8 cellular contexts compared by ENCODE assay signal in genomic region chr20:8073024-8073832, GRCh38. TPM values are rescaled to one million over a fixed set of nuclear protein-coding genes. Genes with fewer than 3 reads are reported as not detected.
DNase-seq lines count a peak whose midpoint lies in the region; ATAC-seq and TF ChIP-seq lines count a peak whose summit lies in the region.

No MANE protein-coding gene starts in this region.

- 0 out of 2 replicates have a peak overlapping the region, but pooled peaks have one; percentile 32 for H3K14ac ChIP-seq in IMR-90 (replicated peaks; ENCODE audit: low read depth, low read length)

- no peaks in the 10 kb centered on the region for H3K36me3 Mint-ChIP-seq in activated naive CD8-positive, alpha-beta T cell treated with anti-CD3 and anti-CD28 coated beads, Interleukin-2, amount 50 U/mL, for 24 hours (ENCODE audit: low read depth)

- H2AFZ ChIP-seq in IMR-90 (replicated peaks; ENCODE audit: low read length, poor library complexity): peak overlapping the region; percentile 67

- no peak overlapping the region for H3K18ac ChIP-seq in IMR-90 (ENCODE audit: low read depth, low read length)

- intact Hi-C loops in IMR-90 (cut with micrococcal nuclease) (no loop called here), left lung (cut with DNase I) (no loop called here), dorsolateral prefrontal cortex (cut with DNase I) (no loop called here)

- H4K8ac ChIP-seq in IMR-90 (ENCODE audit: low read depth in 2 of 2, low read length in 2 of 2): peak overlapping the region in 1 of 2 experiments; percentile 18; a peak in 3 of 4 replicates

- H2AK9ac ChIP-seq in IMR-90 (replicated peaks; ENCODE audit: low read depth, low read length, poor library complexity): no peak overlapping the region

- CTCF ChIA-PET in IMR-90 (lab: Yijun Ruan, JAX): interaction anchor here (1.2 to 1.5 kb wide), 2 partner anchors 9 to 11 kb away, joined by 4 to 5 read pairs; no protein-coding TSS in a partner anchor

- no peak overlapping the region; the same call in 1 of the 2 replicates for H2AK5ac ChIP-seq in IMR-90 (ENCODE audit: low read depth, low read length)

- peak overlapping the region; percentile 37; the same call in 1 of the 2 replicates for H2BK120ac ChIP-seq in IMR-90 (ENCODE audit: low read depth, low read length)

- H3K4me3 ChIP-seq in IMR-90 (ENCODE audit: insufficient read depth, low read depth, low read length) (no peak overlapping the region), left lung (no peak overlapping the region), dorsolateral prefrontal cortex (no peak overlapping the region), WERI-Rb-1 (ENCODE audit: low read depth, low read length) (no peak overlapping the region)

- H3K9me3 ChIP-seq in IMR-90 (ENCODE audit: control insufficient read depth, insufficient read depth, low read length): no peaks in the 10 kb centered on the region
- H3K9me3 ChIP-seq in left lung: no peaks in the 10 kb centered on the region
- no peaks in the 10 kb centered on the region for H3K9me3 ChIP-seq in WERI-Rb-1 (ENCODE audit: severe bottlenecking)

- peak overlapping the region; percentile 7; the same call in 1 of the 2 replicates for H4K91ac ChIP-seq in IMR-90 (ENCODE audit: insufficient read depth, low read depth, low read length)

- H3K79me1 ChIP-seq in IMR-90 (ENCODE audit: low read depth in 1 of 2, low read length in 2 of 2): no peaks in the 10 kb centered on the region

- H3K4ac ChIP-seq in IMR-90 (ENCODE audit: low read depth, low read length): peak overlapping the region; percentile 42; the same call in 1 of the 2 replicates

- peak overlapping the region; percentile 67 for H2BK5ac ChIP-seq in IMR-90 (ENCODE audit: low read depth, low read length, poor library complexity, severe bottlenecking)

- H4K20me1 ChIP-seq in IMR-90 (ENCODE audit: insufficient read depth, low read length): peaks cover 3% of the 10 kb centered on the region; the same call in 1 of the 2 replicates

- WGBS in IMR-90 (ENCODE audit: extremely low coverage in 2 of 2, insufficient read length in 1 of 2), 2 experiments: 0% methylated on average over 1 of the region's 5 CpGs; no CpG with 5 or more reads in 1 of the 2 experiments

- no peaks in the 10 kb centered on the region for H3K36me3 ChIP-seq in IMR-90 (ENCODE audit: control insufficient read depth, insufficient read depth, low read length)
- no peaks in the 10 kb centered on the region for H3K36me3 ChIP-seq in left lung
- no peaks in the 10 kb centered on the region for H3K36me3 ChIP-seq in WERI-Rb-1

- H2BK15ac ChIP-seq in IMR-90 (ENCODE audit: low read depth, low read length): peak overlapping the region; percentile 22; the same call in 1 of the 3 replicates

- H3K9ac ChIP-seq in IMR-90 (ENCODE audit: low read depth, low read length): no peak overlapping the region

- ATAC-seq in IMR-90 (ENCODE audit: low read depth) (peak; percentile 87), left lung (peak; percentile 56), HG02798 (IDR thresholded peaks at IDR 0.05; ENCODE audit: poor library complexity, unreplicated experiment) (no peak)
- ATAC-seq in activated naive CD8-positive, alpha-beta T cell treated with anti-CD3 and anti-CD28 coated beads, Interleukin-2, amount 50 U/mL, for 24 hours: no peak

- no peak for TF ChIP-seq RAD21 in IMR-90 (IDR thresholded peaks at IDR 0.05; ENCODE audit: low read length)

- peaks cover 11% of the 10 kb centered on the region for H3K4me1 Mint-ChIP-seq in activated naive CD8-positive, alpha-beta T cell treated with anti-CD3 and anti-CD28 coated beads, Interleukin-2, amount 50 U/mL, for 24 hours

- H3K4me2 ChIP-seq in IMR-90 (ENCODE audit: low read depth, low read length): peak overlapping the region; percentile 37; the same call in 1 of the 2 replicates

- no TSS peak for BruUV-seq in IMR-90 (replicated peaks; lab: Mats Ljungman, UMichigan)

- H3K27ac ChIP-seq in IMR-90 (ENCODE audit: insufficient read depth, low read length) (peak overlapping the region; percentile 73), left lung (peak overlapping the region in 1 of 2 donors; percentile 19), dorsolateral prefrontal cortex (no peak overlapping the region), WERI-Rb-1 (no peak overlapping the region)

- peak overlapping the region; percentile 58; the same call in 1 of the 2 replicates for H2BK20ac ChIP-seq in IMR-90 (ENCODE audit: low read depth, low read length)

- H3K27me3 ChIP-seq in IMR-90 (ENCODE audit: control insufficient read depth, insufficient read depth, low read length): no peaks in the 10 kb centered on the region; the same call in 1 of the 2 replicates
- H3K27me3 ChIP-seq in left lung: no peaks in the 10 kb centered on the region
- H3K27me3 ChIP-seq in dorsolateral prefrontal cortex: no peaks in the 10 kb centered on the region
- H3K27me3 ChIP-seq in WERI-Rb-1 (ENCODE audit: insufficient read depth, low read depth, severe bottlenecking): no peaks in the 10 kb centered on the region

- no peaks in the 10 kb centered on the region for H3K27me3 Mint-ChIP-seq in activated naive CD8-positive, alpha-beta T cell treated with anti-CD3 and anti-CD28 coated beads, Interleukin-2, amount 50 U/mL, for 24 hours

- dilution Hi-C loops in IMR-90 (cut with HindIII; ENCODE audit: low sequenced_read_pairs, unreplicated experiment): no loop called here

- H3K23ac ChIP-seq in IMR-90 (ENCODE audit: low read depth, low read length): peak overlapping the region; percentile 38; the same call in 1 of the 2 replicates

- H3K27ac Mint-ChIP-seq in activated naive CD8-positive, alpha-beta T cell treated with anti-CD3 and anti-CD28 coated beads, Interleukin-2, amount 50 U/mL, for 24 hours: peak overlapping the region; percentile 50

- DNase-seq in AML-193 (lab: John Stamatoyannopoulos, UW) (peak; percentile 94 to 96), IMR-90 (peak; percentile 90), left lung (no peak), DMS153 (lab: John Stamatoyannopoulos, UW) (no peak), dorsolateral prefrontal cortex (no peak), WERI-Rb-1 (no peak)
- DNase-seq in activated naive CD8-positive, alpha-beta T cell treated with anti-CD3 and anti-CD28 coated beads, Interleukin-2, amount 50 U/mL, for 24 hours: no peak

- 0 out of 2 replicates have a peak overlapping the region, but pooled peaks have one; percentile 16 for H3K56ac ChIP-seq in IMR-90 (ENCODE audit: extremely low read depth, insufficient read depth, low read length)

- peaks cover 2% of the 10 kb centered on the region; the same call in 1 of the 2 replicates for H3K4me1 ChIP-seq in IMR-90 (ENCODE audit: control insufficient read depth, insufficient read depth, low read length)
- no peaks in the 10 kb centered on the region for H3K4me1 ChIP-seq in left lung

- no peak for TF ChIP-seq POLR2A in IMR-90 (IDR thresholded peaks at IDR 0.05; ENCODE audit: low read depth, low read length)

- H3K9me1 ChIP-seq in IMR-90 (ENCODE audit: insufficient read depth, low read length): peaks cover 3% of the 10 kb centered on the region; the same call in 1 of the 2 replicates

- POLR2A ChIA-PET in IMR-90 (lab: Charles Lee; ENCODE audit: unreplicated experiment): no interaction called here

- no peak overlapping the region for H3K4me3 Mint-ChIP-seq in activated naive CD8-positive, alpha-beta T cell treated with anti-CD3 and anti-CD28 coated beads, Interleukin-2, amount 50 U/mL, for 24 hours

- no peak overlapping the region for H4K5ac ChIP-seq in IMR-90 (ENCODE audit: low read depth, low read length)

- H3K9me3 Mint-ChIP-seq in activated naive CD8-positive, alpha-beta T cell treated with anti-CD3 and anti-CD28 coated beads, Interleukin-2, amount 50 U/mL, for 24 hours: no peaks in the 10 kb centered on the region

- no peak for TF ChIP-seq CTCF in IMR-90 (conservative IDR thresholded peaks at IDR 0.05; ENCODE audit: low read depth, low read length)
- no peak for TF ChIP-seq CTCF in left lung (IDR thresholded peaks at IDR 0.05)
- TF ChIP-seq CTCF in dorsolateral prefrontal cortex (IDR thresholded peaks at IDR 0.05 in 54 of 56, conservative IDR thresholded peaks at IDR 0.05 in 2 of 56; ENCODE audit: low read depth in 1 of 56, partially characterized antibody in 56 of 56): no peak
- TF ChIP-seq CTCF in WERI-Rb-1 (IDR thresholded peaks at IDR 0.05; ENCODE audit: low read depth, low read length): no peak

- in situ Hi-C loops in IMR-90 (cut with MboI; ENCODE audit: low sequenced_read_pairs): no loop called here

TF ChIP-seq in IMR-90, 13 proteins besides CTCF, POLR2A, EP300 and RAD21 (continues in another document):
- TF ChIP-seq CEBPB (IDR thresholded peaks at IDR 0.05; ENCODE audit: low read depth, low read length) (peak; percentile 78), RFX5 (IDR thresholded peaks at IDR 0.05; ENCODE audit: low read depth, low read length) (no peak), MXI1 (IDR thresholded peaks at IDR 0.05; ENCODE audit: borderline replicate concordance, low read depth, low read length) (no peak), SMC3 (IDR thresholded peaks at IDR 0.05; ENCODE audit: low read depth, low read length) (no peak), FOS (IDR thresholded peaks at IDR 0.05; ENCODE audit: low read depth, low read length) (peak; percentile 71; the same call in 1 of the 2 replicates), MAZ (IDR thresholded peaks at IDR 0.05; ENCODE audit: borderline replicate concordance, low read depth, low read length) (no peak), RCOR1 (IDR thresholded peaks at IDR 0.05; ENCODE audit: insufficient replicate concordance, low read length) (no peak), USF2 (IDR thresholded peaks at IDR 0.05; ENCODE audit: low read depth, low read length) (no peak)

RNA-seq across cellular contexts. Expression of gene TMX4, which starts 53.7 kb away (rescaled TPM):
- 13.6 and 17.8 TPM in 2 replicates for total RNA-seq in IMR-90 (2012; rRNA removed)
- polyA plus RNA-seq in IMR-90 (2012; rRNA removed): 4.7 and 5.4 TPM in 2 replicates
- polyA plus RNA-seq in IMR-90 (2012; cell fraction: cytosol; rRNA removed): 2.6 and 3.7 TPM in 2 replicates
- polyA plus RNA-seq in IMR-90 (2012; cell fraction: nucleus; rRNA removed; ENCODE audit: low replicate concordance): 1.5 and 2.4 TPM in 2 replicates
- 10 to 100 TPM; 29.4 to 45.2 TPM for total RNA-seq in left lung
- 100 to 1,000 TPM in 73 of 120 experiments, 10 to 100 TPM in 47; 44.7 to 172 (median 104) TPM for total RNA-seq in dorsolateral prefrontal cortex

RNA-seq across cellular contexts. Expression of gene PLCB1, which starts 58.8 kb away (rescaled TPM):
- total RNA-seq in IMR-90 (2012; rRNA removed) (16.1 and 17.5 TPM in 2 replicates), left lung (1 to 10 TPM; 8.8 to 9.6 TPM), dorsolateral prefrontal cortex (100 to 1,000 TPM in 117 of 120 experiments, 10 to 100 TPM in 3; 68.3 to 259 (median 170) TPM)
- polyA plus RNA-seq in IMR-90 (2012; rRNA removed): 4.4 and 5.6 TPM in 2 replicates
- 2.1 and 2.3 TPM in 2 replicates for polyA plus RNA-seq in IMR-90 (2012; cell fraction: cytosol; rRNA removed)
- polyA plus RNA-seq in IMR-90 (2012; cell fraction: nucleus; rRNA removed; ENCODE audit: low replicate concordance): 1.3 and 5.0 TPM in 2 replicates

Comparison
In these comparisons a context has a peak if more than half of its experiments do, and no peak if none do; other contexts are left out.
1. DNase-seq: peak in AML-193 (2 of 2) and IMR-90 (single experiment); none in activated naive CD8-positive, alpha-beta T cell treated with anti-CD3 and anti-CD28 coated beads, Interleukin-2, amount 50 U/mL, for 24 hours (single experiment), left lung (0 of 2), DMS153 (single experiment), dorsolateral prefrontal cortex (0 of 10) and WERI-Rb-1 (single experiment).
2. ATAC-seq: peak in IMR-90 (single experiment) and left lung (single experiment); none in activated naive CD8-positive, alpha-beta T cell treated with anti-CD3 and anti-CD28 coated beads, Interleukin-2, amount 50 U/mL, for 24 hours (single experiment) and HG02798 (single experiment).